Comparison of ENCODE assay signal across 29 cellular contexts in the genomic region with DNA sequence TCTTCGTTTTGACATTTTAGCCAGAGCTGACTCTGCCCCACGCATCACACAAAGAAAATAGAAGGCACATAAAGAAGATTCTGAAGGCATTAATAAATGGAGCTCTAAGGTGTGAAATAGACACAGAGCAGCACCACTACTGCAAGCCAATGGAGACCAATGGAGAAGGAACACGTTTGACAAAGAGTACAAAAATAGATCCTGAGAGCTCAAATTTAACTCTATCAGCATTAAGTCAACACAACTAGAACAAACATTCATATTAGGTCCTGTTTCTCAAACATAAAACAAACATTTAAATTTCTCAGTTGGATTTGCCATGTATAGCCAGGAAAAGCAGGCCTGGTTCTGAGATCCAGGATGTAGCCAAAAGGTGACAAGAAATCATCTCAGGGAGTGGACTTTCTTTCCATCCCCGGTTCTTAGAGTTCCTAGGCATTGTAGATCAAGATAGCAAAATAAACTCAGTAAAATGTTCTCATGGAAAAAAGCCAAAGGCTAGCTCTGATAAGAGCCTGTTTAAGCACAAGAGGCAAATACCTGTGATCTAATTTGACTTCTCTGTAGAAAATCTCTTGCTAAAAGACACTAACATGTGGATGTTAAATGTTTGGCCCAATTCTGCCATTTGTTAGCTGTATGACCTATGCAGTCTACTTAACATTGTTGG.
"Had no signal": no experiment of that assay in that cellular context is flagged by ENCODE, and none has a peak within 500 bp of the region (broad histone marks: within the 10 kb centered on the region; RNA-seq: fewer than 3 reads in every experiment).

No MANE protein-coding gene starts in this region.

- ATAC-seq: activated CD8-positive, alpha-beta T cell treated with anti-CD3 and anti-CD28 coated beads for 36 hours; activated T-cell treated with anti-CD3 and anti-CD28 coated beads, Interleukin-2, amount 50 U/mL, for 4 hours; activated T-helper 17 cell treated with anti-CD3 and anti-CD28 coated beads, Interleukin-2, amount 50 U/mL, for 72 hours; gastroesophageal sphincter; WTC11 had no signal

- H3K27me3 ChIP-seq: esophagus squamous epithelium, gastroesophageal sphincter had no signal

- H3K4me3 Mint-ChIP-seq: activated CD8-positive, alpha-beta T cell treated with anti-CD3 and anti-CD28 coated beads for 36 hours; activated naive CD8-positive, alpha-beta T cell; activated T-cell treated with anti-CD3 and anti-CD28 coated beads, Interleukin-2, amount 50 U/mL, for 4 hours; activated T-helper 17 cell treated with anti-CD3 and anti-CD28 coated beads, Interleukin-2, amount 50 U/mL, for 72 hours; WTC11 had no signal

- H3K27me3 Mint-ChIP-seq: activated T-helper 17 cell treated with anti-CD3 and anti-CD28 coated beads, Interleukin-2, amount 50 U/mL, for 72 hours had no signal

- H3K9me3 Mint-ChIP-seq: activated T-helper 17 cell treated with anti-CD3 and anti-CD28 coated beads, Interleukin-2, amount 50 U/mL, for 72 hours had no signal

- H3K4me1 Mint-ChIP-seq: activated T-helper 17 cell treated with anti-CD3 and anti-CD28 coated beads, Interleukin-2, amount 50 U/mL, for 72 hours; WTC11 had no signal

- H3K36me3 Mint-ChIP-seq: activated naive CD8-positive, alpha-beta T cell had no signal

- FAIRE-seq: astrocyte, colon, endometrium, endothelial cell of umbilical vein had no signal

- H3K27ac ChIP-seq: epithelial cell of prostate, esophagus squamous epithelium, gastroesophageal sphincter had no signal

- H3K4me3 ChIP-seq: esophagus squamous epithelium, gastroesophageal sphincter had no signal

- H3K4me1 ChIP-seq: esophagus squamous epithelium, gastroesophageal sphincter had no signal

- H3K27ac Mint-ChIP-seq: activated CD8-positive, alpha-beta T cell treated with anti-CD3 and anti-CD28 coated beads for 36 hours; activated naive CD8-positive, alpha-beta T cell; activated T-helper 17 cell treated with anti-CD3 and anti-CD28 coated beads, Interleukin-2, amount 50 U/mL, for 72 hours; WTC11 had no signal

- DNase-seq: activated CD4-positive, alpha-beta T cell treated with anti-CD3 and anti-CD28 coated beads for 1 hour; activated CD4-positive, alpha-beta T cell treated with anti-CD3 and anti-CD28 coated beads for 48 hours; activated CD4-positive, alpha-beta T cell treated with anti-CD3 and anti-CD28 coated beads, Interleukin-2, amount 50 U/mL, for 1 hour; activated CD4-positive, alpha-beta T cell treated with anti-CD3 and anti-CD28 coated beads, Interleukin-2, amount 50 U/mL, for 48 hours; activated CD8-positive, alpha-beta memory T cell treated with anti-CD3 and anti-CD28 coated beads for 24 hours; activated CD8-positive, alpha-beta T cell treated with anti-CD3 and anti-CD28 coated beads for 36 hours; activated effector memory CD4-positive, alpha-beta T cell treated with Interleukin-2 at 50 U/mL for 16 hours; activated gamma-delta T cell treated with Interleukin-2 at 50 U/mL for 16 hours; activated naive CD4-positive, alpha-beta T cell treated with anti-CD3 and anti-CD28 coated beads, Interleukin-2, amount 50 U/mL, for 16 hours; activated naive CD4-positive, alpha-beta T cell treated with Interleukin-2 at 50 U/mL for 16 hours; activated T-cell treated with anti-CD3 and anti-CD28 coated beads, Interleukin-2, amount 50 U/mL, for 4 hours; amniotic stem cell; anterior cingulate cortex; caudate nucleus; cortex of kidney; dermis blood vessel endothelial cell; effector CD4-positive, alpha-beta T cell; esophagus squamous epithelium; foreskin melanocyte; T-helper 2 cell had no signal

- H3K36me3 ChIP-seq: esophagus squamous epithelium, gastroesophageal sphincter had no signal

- H3K9me3 ChIP-seq: esophagus squamous epithelium had no signal
